ENCODE assay signal across 8 cellular contexts in genomic region chr19:41928221-41928683, GRCh38. TPM values are rescaled to one million over a fixed set of nuclear protein-coding genes. Genes with fewer than 3 reads are reported as not detected.
DNase-seq lines count a peak whose midpoint lies in the region; ATAC-seq and TF ChIP-seq lines count a peak whose summit lies in the region.

Gene ERFL (minus strand): TSS chr19:41928449. CDS start chr19:41912919, 15,530 bp downstream.

- peak; percentile 14 for DNase-seq in NOMO-1 treated with DMSO at 0.1 percent for 48 hours (lab: John Stamatoyannopoulos, UW; ENCODE audit: unreplicated experiment)
- DNase-seq in NOMO-1 treated with dmso at 0.1 percent for 144 hours (lab: John Stamatoyannopoulos, UW; ENCODE audit: unreplicated experiment): no peak
- peak; percentile 19 for DNase-seq in NCI-H748 treated with DMSO at 0.1 percent for 48 hours (lab: John Stamatoyannopoulos, UW)
- DNase-seq in choroid plexus epithelial cell (ENCODE audit: low read depth): no peak
- DNase-seq in natural killer cell: no peak

- TF ChIP-seq CTCF in choroid plexus epithelial cell (conservative IDR thresholded peaks at IDR 0.05; ENCODE audit: low read depth, low read length): no peak
- no peak for TF ChIP-seq CTCF in natural killer cell (IDR thresholded peaks at IDR 0.05)

- no peaks in the 10 kb centered on the region for H3K36me3 Mint-ChIP-seq in natural killer cell

- ATAC-seq in natural killer cell (peak; percentile 4 to 49 (median 43)), HG03442 (IDR thresholded peaks at IDR 0.05; ENCODE audit: unreplicated experiment) (no peak), GM18858 (IDR thresholded peaks at IDR 0.05; ENCODE audit: unreplicated experiment) (no peak), HG02571 (IDR thresholded peaks at IDR 0.05; ENCODE audit: unreplicated experiment) (no peak)

- intact Hi-C loops in natural killer cell (cut with micrococcal nuclease): no loop called here

- H3K4me3 Mint-ChIP-seq in natural killer cell: peak within 1 kb of the TSS; percentile 92

- H3K4me3 ChIP-seq in choroid plexus epithelial cell (ENCODE audit: low read depth, low read length): peak within 1 kb of the TSS; percentile 46

- H3K27ac Mint-ChIP-seq in natural killer cell: peak within 1 kb of the TSS; percentile 24 to 80

- H3K4me1 Mint-ChIP-seq in natural killer cell: peaks cover 21 to 39% of the 10 kb centered on the region in 2 donors

- no peaks in the 10 kb centered on the region for H3K9me3 Mint-ChIP-seq in natural killer cell

- peaks cover 4 to 10% of the 10 kb centered on the region in 2 donors for H3K27me3 Mint-ChIP-seq in natural killer cell (ENCODE audit: low read depth in 2 of 2)

RNA-seq across cellular contexts. Expression of gene ERFL, which starts in this region (rescaled TPM):
- 1 to 10 TPM; 1.1 to 2.1 (median 1.5) TPM for total RNA-seq in natural killer cell

Comparison
In these comparisons a context has a peak if more than half of its experiments do, and no peak if none do; other contexts are left out.
1. DNase-seq: peak in NOMO-1 treated with DMSO at 0.1 percent for 48 hours (single experiment) and NCI-H748 treated with DMSO at 0.1 percent for 48 hours (single experiment); none in NOMO-1 treated with dmso at 0.1 percent for 144 hours (single experiment), choroid plexus epithelial cell (single experiment) and natural killer cell (single experiment).
2. ATAC-seq: peak in natural killer cell (3 of 3); none in HG03442 (single experiment), GM18858 (single experiment) and HG02571 (single experiment).